In genomic region chr1:40059292-40059959, GRCh38 we compare ENCODE assay signal across 8 cellular contexts. TPM values are rescaled to one million over a fixed set of nuclear protein-coding genes. Genes with fewer than 3 reads are reported as not detected.
DNase-seq lines count a peak whose midpoint lies in the region; ATAC-seq and TF ChIP-seq lines count a peak whose summit lies in the region.

No MANE protein-coding gene starts in this region.

- peak overlapping the region; percentile 62 to 73 (median 68) for H3K27ac ChIP-seq in gastrocnemius medialis
- no peak overlapping the region for H3K27ac ChIP-seq in neural progenitor cell

- in situ Hi-C loops in gastrocnemius medialis (cut with MboI; ENCODE audit: low sequenced_read_pairs in 4 of 4) = no loop called here

- no peaks in the 10 kb centered on the region for H3F3A ChIP-seq in neural progenitor cell (ENCODE audit: low read depth)

- H2AFZ ChIP-seq in neural progenitor cell (replicated peaks) = no peak overlapping the region

- no peak overlapping the region for H3K4me2 ChIP-seq in neural progenitor cell

- ATAC-seq in HG03103 (IDR thresholded peaks at IDR 0.05; ENCODE audit: low read depth, unreplicated experiment) (peak; percentile 46), gastrocnemius medialis (peak; percentile 72 to 75), HG03520 (IDR thresholded peaks at IDR 0.05; ENCODE audit: unreplicated experiment) (no peak), HG03378 (IDR thresholded peaks at IDR 0.05; ENCODE audit: unreplicated experiment) (no peak)

- H3K4me1 ChIP-seq in gastrocnemius medialis (peaks cover 43 to 44% of the 10 kb centered on the region in 2 donors), neural progenitor cell (no peaks in the 10 kb centered on the region)

- H3K27me3 ChIP-seq in gastrocnemius medialis = no peaks in the 10 kb centered on the region
- no peaks in the 10 kb centered on the region for H3K27me3 ChIP-seq in neural progenitor cell

- no peak for TF ChIP-seq CTCF in fibroblast of mammary gland (conservative IDR thresholded peaks at IDR 0.05; ENCODE audit: control insufficient read depth, insufficient read depth, low read depth, low read length)
- TF ChIP-seq CTCF in gastrocnemius medialis (IDR thresholded peaks at IDR 0.05 in 4 of 5, conservative IDR thresholded peaks at IDR 0.05 in 1 of 5) = no peak
- TF ChIP-seq CTCF in neural progenitor cell (IDR thresholded peaks at IDR 0.05) = no peak

- peak overlapping the region; percentile 82 for H3K27ac Mint-ChIP-seq in T-helper 1 cell treated with Interleukin-12 subunit alpha and Interleukin-12 subunit beta and Interleukin-4 antibody, amounts not matched to agents 30 μg/mL and 1 μg/mL, for 36 hours
- H3K27ac Mint-ChIP-seq in neural progenitor cell = no peak overlapping the region

- intact Hi-C loops in gastrocnemius medialis (cut with DNase I; ENCODE audit: low total_unique reads) = no loop called here

- H4K20me1 ChIP-seq in neural progenitor cell (ENCODE audit: low read depth) = peaks cover 31% of the 10 kb centered on the region

- DNase-seq in EH (ENCODE audit: low read depth) (peak; percentile 71), fibroblast of mammary gland (ENCODE audit: low read depth) (peak; percentile 43), gastrocnemius medialis (no peak), neural progenitor cell (ENCODE audit: low spot score) (no peak)

- TF ChIP-seq POLR2A in gastrocnemius medialis (IDR thresholded peaks at IDR 0.05) = no peak

- H3K79me2 ChIP-seq in neural progenitor cell (ENCODE audit: low read depth) = peaks cover 46% of the 10 kb centered on the region

- H3K9ac ChIP-seq in neural progenitor cell = no peak overlapping the region

- H3K27me3 Mint-ChIP-seq in T-helper 1 cell treated with Interleukin-12 subunit alpha and Interleukin-12 subunit beta and Interleukin-4 antibody, amounts not matched to agents 30 μg/mL and 1 μg/mL, for 36 hours (ENCODE audit: low read depth) = no peaks in the 10 kb centered on the region
- H3K27me3 Mint-ChIP-seq in neural progenitor cell (ENCODE audit: insufficient read depth, low read depth) = no peaks in the 10 kb centered on the region

- H3K9me3 Mint-ChIP-seq in T-helper 1 cell treated with Interleukin-12 subunit alpha and Interleukin-12 subunit beta and Interleukin-4 antibody, amounts not matched to agents 30 μg/mL and 1 μg/mL, for 36 hours = no peaks in the 10 kb centered on the region
- no peaks in the 10 kb centered on the region for H3K9me3 Mint-ChIP-seq in neural progenitor cell

- H3K4me1 Mint-ChIP-seq in T-helper 1 cell treated with Interleukin-12 subunit alpha and Interleukin-12 subunit beta and Interleukin-4 antibody, amounts not matched to agents 30 μg/mL and 1 μg/mL, for 36 hours (ENCODE audit: low read depth) = peaks cover 80% of the 10 kb centered on the region
- no peaks in the 10 kb centered on the region for H3K4me1 Mint-ChIP-seq in neural progenitor cell

- peak overlapping the region; percentile 67 for H3K4me3 Mint-ChIP-seq in T-helper 1 cell treated with Interleukin-12 subunit alpha and Interleukin-12 subunit beta and Interleukin-4 antibody, amounts not matched to agents 30 μg/mL and 1 μg/mL, for 36 hours
- H3K4me3 Mint-ChIP-seq in neural progenitor cell = no peak overlapping the region

- H3K9me3 ChIP-seq in gastrocnemius medialis (no peaks in the 10 kb centered on the region), neural progenitor cell (ENCODE audit: low read depth) (no peaks in the 10 kb centered on the region)

- no peak overlapping the region for H3K4me3 ChIP-seq in fibroblast of mammary gland (ENCODE audit: control insufficient read depth, low read depth, low read length)
- H3K4me3 ChIP-seq in gastrocnemius medialis = no peak overlapping the region
- H3K4me3 ChIP-seq in neural progenitor cell = no peak overlapping the region

- peaks cover 67% of the 10 kb centered on the region for H3K36me3 Mint-ChIP-seq in T-helper 1 cell treated with Interleukin-12 subunit alpha and Interleukin-12 subunit beta and Interleukin-4 antibody, amounts not matched to agents 30 μg/mL and 1 μg/mL, for 36 hours (ENCODE audit: low read depth)
- H3K36me3 Mint-ChIP-seq in neural progenitor cell = peaks cover 27% of the 10 kb centered on the region

- H3K36me3 ChIP-seq in gastrocnemius medialis (peaks cover 0 to 46% of the 10 kb centered on the region in 2 donors), neural progenitor cell (peaks cover 8% of the 10 kb centered on the region)

RNA-seq across cellular contexts. Expression of gene CAP1, which starts 18.9 kb away (rescaled TPM):
- 10 to 100 TPM; 35.5 to 67.0 (median 48.7) TPM for total RNA-seq in gastrocnemius medialis
- 150 and 154 TPM in 2 replicates for total RNA-seq in neural progenitor cell (ENCODE audit: low replicate concordance)

RNA-seq across cellular contexts. Expression of gene PPT1, which starts 37.6 kb away (rescaled TPM):
- total RNA-seq in gastrocnemius medialis = 10 to 100 TPM in 2 of 4 donors, 1 to 10 TPM in 2; 8.5 to 23.2 (median 13.4) TPM
- 110 and 115 TPM in 2 replicates for total RNA-seq in neural progenitor cell (ENCODE audit: low replicate concordance)

Comparison
In these comparisons a context has a peak if more than half of its experiments do, and no peak if none do; other contexts are left out.
1. DNase-seq: peak in EH (single experiment) and fibroblast of mammary gland (single experiment); none in gastrocnemius medialis (0 of 2) and neural progenitor cell (single experiment).
2. ATAC-seq: peak in HG03103 (single experiment) and gastrocnemius medialis (2 of 2); none in HG03520 (single experiment) and HG03378 (single experiment).